In genomic region chr2:10028407-10028987, GRCh38 we compare ENCODE assay signal across 10 cellular contexts. TPM values are rescaled to one million over a fixed set of nuclear protein-coding genes. Genes with fewer than 3 reads are reported as not detected.
DNase-seq lines count a peak whose midpoint lies in the region; ATAC-seq and TF ChIP-seq lines count a peak whose summit lies in the region.
"Had no signal": no experiment of that assay in that cellular context is flagged by ENCODE, and none has a peak within 500 bp of the region (broad histone marks: within the 10 kb centered on the region; RNA-seq: fewer than 3 reads in every experiment).

No MANE protein-coding gene starts in this region.

- H3K4me2 ChIP-seq in OCI-LY3 (ENCODE audit: low read length) = peak overlapping the region; percentile 98

- TF ChIP-seq EP300 in gastroesophageal sphincter (IDR thresholded peaks at IDR 0.05) = no peak

- TF ChIP-seq CTCF in GM12874 (IDR thresholded peaks at IDR 0.05; ENCODE audit: insufficient read depth, low read depth, low read length) (peak; percentile 20; the same call in 1 of the 2 replicates), OCI-LY3 (IDR thresholded peaks at IDR 0.05; ENCODE audit: low read depth, low read length) (peak; percentile 71), gastroesophageal sphincter (IDR thresholded peaks at IDR 0.05) (no peak), spleen (IDR thresholded peaks at IDR 0.05 in 8 of 11, conservative IDR thresholded peaks at IDR 0.05 in 3 of 11) (no peak)

- peak overlapping the region; percentile 64 for H2AFZ ChIP-seq in OCI-LY3 (ENCODE audit: low read depth, low read length)

- H4K20me1 ChIP-seq in OCI-LY3 (ENCODE audit: insufficient read depth, low read length) = no peaks in the 10 kb centered on the region

- 54 to 100% methylated on average over 2 to 3 of the region's 16 CpGs for WGBS in gastroesophageal sphincter (ENCODE audit: low coverage in 1 of 2), 2 donors
- WGBS in spleen, 5 donors = 76 to 83% (median 78%) methylated on average over 16 of the region's 16 CpGs

- H3K79me2 ChIP-seq in OCI-LY3 (ENCODE audit: low read length) = peaks cover 6% of the 10 kb centered on the region; the same call in 1 of the 2 replicates

- H3K9me3 ChIP-seq in OCI-LY3 (ENCODE audit: insufficient read depth, low read length) (no peaks in the 10 kb centered on the region), gastroesophageal sphincter (no peaks in the 10 kb centered on the region), spleen (no peaks in the 10 kb centered on the region)
- H3K9me3 ChIP-seq: testis had no signal

- ATAC-seq in gastroesophageal sphincter (no peak), GM19328 (IDR thresholded peaks at IDR 0.05; ENCODE audit: unreplicated experiment) (no peak), GM19397 (IDR thresholded peaks at IDR 0.05; ENCODE audit: unreplicated experiment) (no peak)

- DNase-seq in spleen (no peak), DMS153 (lab: John Stamatoyannopoulos, UW) (no peak)
- DNase-seq in stimulated activated CD4-positive, alpha-beta T cell treated with anti-CD3 and anti-CD28 coated beads, Interleukin-2, amount 100 ng/mL, for 24 hours = no peak
- DNase-seq: NCI-H1930, testis had no signal

- H3K4me3 ChIP-seq in OCI-LY3 (ENCODE audit: low read length) (peak overlapping the region; percentile 78), gastroesophageal sphincter (no peak overlapping the region), spleen (no peak overlapping the region)
- H3K4me3 ChIP-seq: testis had no signal

- no peaks in the 10 kb centered on the region for H3K27me3 ChIP-seq in OCI-LY3 (ENCODE audit: low read depth, low read length)
- no peaks in the 10 kb centered on the region for H3K27me3 ChIP-seq in gastroesophageal sphincter
- H3K27me3 ChIP-seq in spleen (replicated peaks in 1 of 7) = no peaks in the 10 kb centered on the region
- H3K27me3 ChIP-seq: testis had no signal

- H3K36me3 ChIP-seq in OCI-LY3 (replicated peaks; ENCODE audit: low read depth, low read length) (no peaks in the 10 kb centered on the region), gastroesophageal sphincter (no peaks in the 10 kb centered on the region), spleen (no peaks in the 10 kb centered on the region)

- intact Hi-C loops in spleen (cut with DNase I; ENCODE audit: low total_unique reads) = no loop called here

- peak overlapping the region; percentile 73 for H3K9ac ChIP-seq in OCI-LY3 (ENCODE audit: low read length)

- TF ChIP-seq POLR2A in gastroesophageal sphincter (IDR thresholded peaks at IDR 0.05) (no peak), spleen (IDR thresholded peaks at IDR 0.05) (no peak)

- H3K4me1 ChIP-seq in OCI-LY3 (ENCODE audit: low read length) (peaks cover 30% of the 10 kb centered on the region), gastroesophageal sphincter (peaks cover 0 to 28% (median 23%) of the 10 kb centered on the region in 3 donors), spleen (peaks cover 16 to 55% (median 27%) of the 10 kb centered on the region in 6 donors)

- peak overlapping the region; percentile 62 for H3K27ac ChIP-seq in OCI-LY3 (ENCODE audit: low read length)
- peak overlapping the region in 3 of 4 donors; percentile 57 to 77 (median 71) for H3K27ac ChIP-seq in gastroesophageal sphincter
- peak overlapping the region in 7 of 8 donors; percentile 3 to 84 (median 82) for H3K27ac ChIP-seq in spleen

RNA-seq across cellular contexts. Expression of gene KLF11, which starts 14.9 kb away (rescaled TPM):
- total RNA-seq in gastroesophageal sphincter (10 to 100 TPM; 20.1 to 57.2 (median 33.6) TPM), spleen (10 to 100 TPM; 18.3 to 46.1 (median 33.5) TPM)
- polyA plus RNA-seq in spleen = 10 to 100 TPM in 1 of 3 donors, 1 to 10 TPM in 2; 5.4 to 13.3 (median 8.0) TPM

RNA-seq across cellular contexts. Expression of gene CYS1, which starts 51.7 kb away (rescaled TPM):
- total RNA-seq in gastroesophageal sphincter (10 to 100 TPM in 3 of 4 donors, 1 to 10 TPM in 1; 8.6 to 50.7 (median 32.6) TPM), spleen (1 to 10 TPM in 6 of 7 donors, under 1 TPM in 1; 0.97 to 2.9 (median 1.7) TPM)
- polyA plus RNA-seq in spleen = under 1 TPM; 0.38 to 0.56 (median 0.43) TPM

Comparison
In these comparisons a context has a peak if more than half of its experiments do, and no peak if none do; other contexts are left out.
1. CTCF ChIP-seq: peak in GM12874 (single experiment) and OCI-LY3 (single experiment); none in gastroesophageal sphincter (0 of 4) and spleen (0 of 11).
2. Peak in every context shown above with its lines, with median percentiles within 50 percentile points of each other: H3K27ac ChIP-seq.